In genomic region chr13:26445092-26445491, GRCh38 we compare ENCODE assay signal across 28 cellular contexts.
"Had no signal": no experiment of that assay in that cellular context is flagged by ENCODE, and none has a peak within 500 bp of the region (broad histone marks: within the 10 kb centered on the region; RNA-seq: fewer than 3 reads in every experiment).

No MANE protein-coding gene starts in this region.

- DNase-seq: activated CD4-positive, alpha-beta T cell treated with anti-CD3 and anti-CD28 coated beads for 4 hours; activated CD4-positive, alpha-beta T cell treated with anti-CD3 and anti-CD28 coated beads, Interleukin-2, amount 50 U/mL, for 4 hours; activated effector memory CD4-positive, alpha-beta T cell treated with Interleukin-2 at 50 U/mL for 16 hours; activated naive CD4-positive, alpha-beta T cell treated with Interleukin-2 at 50 U/mL for 16 hours; activated naive CD8-positive, alpha-beta T cell treated with anti-CD3 and anti-CD28 coated beads for 36 hours; adrenal gland; cerebellar nuclear complex; dorsolateral prefrontal cortex; effector memory CD4-positive, alpha-beta T cell; erythroblast; head of caudate nucleus; hippocampal formation; kidney; midbrain; naive thymus-derived CD4-positive, alpha-beta T cell; nucleus accumbens; pancreas; psoas muscle; spleen; stimulated activated naive CD4-positive, alpha-beta T cell; tibial artery had no signal

- H3K4me3 Mint-ChIP-seq: activated naive CD8-positive, alpha-beta T cell treated with anti-CD3 and anti-CD28 coated beads for 36 hours; brain; naive thymus-derived CD4-positive, alpha-beta T cell; T-helper 2 cell treated with Interferon-gamma antibody and Interleukin-4, amounts not matched to agents 5 μg/mL and 100 μg/mL, for 36 hours had no signal

- H3K4me1 Mint-ChIP-seq: activated naive CD8-positive, alpha-beta T cell treated with anti-CD3 and anti-CD28 coated beads for 36 hours; naive thymus-derived CD4-positive, alpha-beta T cell had no signal

- H3K27me3 ChIP-seq: adrenal gland, ascending aorta, cardiac muscle cell, pancreas, right atrium auricular region, suprapubic skin, tibial artery had no signal

- H3K9me3 Mint-ChIP-seq: activated naive CD8-positive, alpha-beta T cell treated with anti-CD3 and anti-CD28 coated beads for 36 hours; T-helper 2 cell treated with Interferon-gamma antibody and Interleukin-4, amounts not matched to agents 5 μg/mL and 100 μg/mL, for 36 hours had no signal

- H3K9me3 ChIP-seq: adrenal gland, ascending aorta, pancreas, psoas muscle, spleen, suprapubic skin, tibial artery had no signal

- H3K27ac ChIP-seq: adrenal gland, ascending aorta, cardiac muscle cell, coronary artery, dorsolateral prefrontal cortex, pancreas, psoas muscle, right atrium auricular region, spleen, suprapubic skin, tibial artery had no signal

- H3K4me3 ChIP-seq: adrenal gland, ascending aorta, cardiac muscle cell, coronary artery, dorsolateral prefrontal cortex, pancreas, psoas muscle, right atrium auricular region, spleen, suprapubic skin, tibial artery had no signal

- H3K27me3 Mint-ChIP-seq: brain had no signal

- H3K27ac Mint-ChIP-seq: activated naive CD8-positive, alpha-beta T cell treated with anti-CD3 and anti-CD28 coated beads for 36 hours; brain; naive thymus-derived CD4-positive, alpha-beta T cell; T-helper 2 cell treated with Interferon-gamma antibody and Interleukin-4, amounts not matched to agents 5 μg/mL and 100 μg/mL, for 36 hours had no signal

- H3K36me3 ChIP-seq: adrenal gland, ascending aorta, cardiac muscle cell, pancreas, right atrium auricular region, spleen, suprapubic skin, tibial artery had no signal

- H3K4me1 ChIP-seq: adrenal gland, ascending aorta, pancreas, psoas muscle, spleen, suprapubic skin had no signal

- H3K36me3 Mint-ChIP-seq: activated naive CD8-positive, alpha-beta T cell treated with anti-CD3 and anti-CD28 coated beads for 36 hours; brain had no signal
